Comparison of ENCODE assay signal across 8 cellular contexts in the genomic region with DNA sequence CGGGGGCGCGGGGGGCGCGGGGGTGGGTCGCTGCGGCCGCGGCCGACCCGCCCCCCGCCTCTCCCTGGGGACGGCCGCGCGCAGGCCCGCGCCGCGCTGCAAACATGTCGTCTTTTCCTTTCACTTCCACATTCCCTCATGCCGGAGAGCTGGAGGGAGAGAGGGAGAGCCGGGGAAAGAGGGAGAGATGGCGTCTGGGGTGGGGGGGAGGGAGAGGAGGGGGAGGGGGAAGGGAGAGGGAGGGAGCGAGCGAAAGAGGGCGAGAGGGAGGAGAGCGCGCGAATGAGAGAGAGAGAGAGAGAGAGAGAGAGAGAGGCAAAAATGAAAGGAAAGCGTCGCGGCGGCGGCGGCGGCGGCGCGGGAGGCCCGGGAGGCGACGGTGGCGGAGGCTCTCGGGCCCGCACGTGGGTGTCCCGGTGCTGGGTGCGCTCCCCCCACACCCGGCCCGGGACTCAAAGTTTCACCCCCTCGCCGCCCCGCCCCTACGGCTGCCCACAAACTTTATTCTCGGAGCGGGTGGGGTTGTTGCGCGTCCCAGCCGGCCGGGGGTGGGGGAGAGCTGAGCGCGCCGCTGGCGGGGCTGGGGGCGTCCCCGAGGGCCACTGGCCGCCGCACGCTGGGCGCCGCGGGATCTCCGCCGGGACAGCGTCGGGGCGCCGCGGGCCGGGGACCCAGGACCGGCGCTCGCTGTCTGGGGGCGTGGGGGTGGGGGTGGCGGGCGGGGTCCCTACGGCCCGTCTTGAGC. TPM values are rescaled to one million over a fixed set of nuclear protein-coding genes. Genes with fewer than 3 reads are reported as not detected.
A peak's percentile ranks its signal among the peaks of the same experiment; 100 is the strongest.
DNase-seq lines count a peak whose midpoint lies in the region; ATAC-seq and TF ChIP-seq lines count a peak whose summit lies in the region.

No MANE protein-coding gene starts in this region.

- no peaks in the 10 kb centered on the region for H3K36me3 ChIP-seq in SU-DHL-6 (ENCODE audit: low read length)

- peak; percentile 11 for DNase-seq in NCI-H1694 treated with DMSO at 0.1 percent for 48 hours (lab: John Stamatoyannopoulos, UW)
- no peak for DNase-seq in NCI-H1694 (lab: John Stamatoyannopoulos, UW)
- DNase-seq in left cardiac atrium: peak; percentile 64
- peak; percentile 45 for DNase-seq in putamen (ENCODE audit: low spot score)

- H3K4me2 ChIP-seq in SU-DHL-6 (ENCODE audit: low read depth, low read length, poor library complexity, severe bottlenecking): peak overlapping the region; percentile 54

- TF ChIP-seq CTCF in SU-DHL-6 (IDR thresholded peaks at IDR 0.05; ENCODE audit: insufficient read depth, low read length, poor library complexity, severe bottlenecking): no peak

- intact Hi-C loops in left cardiac atrium (cut with DNase I): loop anchor here (5.0 to 10.0 kb wide), 2 partner anchors 70 to 73 kb away; no protein-coding TSS in a partner anchor

- WGBS in adipose tissue, 3 donors: 0 to 2% (median 1%) methylated on average over 28 to 83 of the region's 89 CpGs

- no peak overlapping the region for H3K27ac ChIP-seq in SU-DHL-6 (ENCODE audit: low read depth, low read length)
- peak overlapping the region; percentile 71 for H3K27ac ChIP-seq in adipose tissue (ENCODE audit: low read depth, low read length)

- no peaks in the 10 kb centered on the region for H4K20me1 ChIP-seq in SU-DHL-6 (ENCODE audit: low read depth, low read length)

- H3K9me2 ChIP-seq in SU-DHL-6 (replicated peaks; ENCODE audit: insufficient read depth, low read length): no peaks in the 10 kb centered on the region

- H3K79me2 ChIP-seq in SU-DHL-6 (ENCODE audit: insufficient read depth, low read length): no peaks in the 10 kb centered on the region

- H3K9ac ChIP-seq in SU-DHL-6 (ENCODE audit: low read length): peak overlapping the region; percentile 60

- 0 out of 2 replicates have a peak, but pooled peaks cover 7% of the 10 kb centered on the region for H3F3A ChIP-seq in SU-DHL-6 (ENCODE audit: insufficient read depth)

- peak; percentile 41 for ATAC-seq in HG03521 (IDR thresholded peaks at IDR 0.05; ENCODE audit: unreplicated experiment)
- ATAC-seq in left cardiac atrium: peak; percentile 41 to 48
- ATAC-seq in HG03565 (IDR thresholded peaks at IDR 0.05; ENCODE audit: unreplicated experiment): no peak

- H2AFZ ChIP-seq in SU-DHL-6 (ENCODE audit: low read depth, low read length, severe bottlenecking): peak overlapping the region; percentile 74

- H3K4me3 ChIP-seq in SU-DHL-6 (ENCODE audit: insufficient read depth, low read length, poor library complexity, severe bottlenecking): peak overlapping the region; percentile 63

- H3K27me3 ChIP-seq in SU-DHL-6 (ENCODE audit: low read length): no peaks in the 10 kb centered on the region

- H3K9me3 ChIP-seq in SU-DHL-6 (ENCODE audit: insufficient read depth, low read length): no peaks in the 10 kb centered on the region

RNA-seq across cellular contexts. Expression of a gene that starts 0.7 kb away (rescaled TPM):
- 10 to 100 TPM in 1 of 3 donors, 1 to 10 TPM in 2; 4.5 to 75.8 (median 4.9) TPM for polyA plus RNA-seq in adipose tissue
- total RNA-seq in left cardiac atrium: 1 to 10 TPM; 6.7 to 7.0 TPM
